14 cellular contexts compared by ENCODE assay signal in the genomic region with DNA sequence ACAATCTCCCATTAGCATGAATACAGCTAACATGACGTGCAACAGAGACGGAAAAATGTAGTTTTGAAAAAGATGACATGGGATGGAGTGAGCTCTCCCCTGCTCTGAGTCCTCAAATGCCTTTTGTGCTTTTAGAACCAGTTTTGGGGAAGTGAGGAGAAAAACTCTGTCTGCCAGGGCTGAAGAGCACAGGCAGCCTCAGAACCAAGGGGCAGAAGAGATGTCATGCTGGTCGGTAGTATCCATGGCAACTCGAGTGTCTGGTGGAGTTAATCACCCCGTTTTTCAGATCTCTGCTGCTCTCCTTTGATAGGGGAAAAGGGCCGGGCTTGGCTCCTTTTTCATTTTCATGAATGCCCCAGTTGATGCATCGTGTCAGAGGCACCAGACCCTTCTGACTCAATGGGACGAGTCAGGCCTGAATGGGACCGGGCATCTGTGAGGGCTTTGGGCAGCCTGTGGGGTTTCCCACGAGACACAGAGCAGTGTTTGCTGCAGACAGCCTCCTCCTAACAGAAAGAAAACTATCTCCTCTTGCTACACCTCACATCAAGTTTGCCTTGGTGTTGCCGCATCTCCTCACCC.
"Had no signal": no experiment of that assay in that cellular context is flagged by ENCODE, and none has a peak within 500 bp of the region (broad histone marks: within the 10 kb centered on the region; RNA-seq: fewer than 3 reads in every experiment).

No MANE protein-coding gene starts in this region.

- H3K27ac ChIP-seq: ovary had no signal

- H3K27me3 ChIP-seq: ovary had no signal

- H3K36me3 ChIP-seq: ovary had no signal

- H3K4me3 ChIP-seq: ovary had no signal

- DNase-seq: activated CD4-positive, alpha-beta T cell treated with anti-CD3 and anti-CD28 coated beads, Interleukin-2, amount 50 U/mL, for 4 hours; activated CD8-positive, alpha-beta memory T cell treated with anti-CD3 and anti-CD28 coated beads, Interleukin-2, amount 10 ng/mL, durations not matched to agents 7 days and 5 days; activated gamma-delta T cell treated with Interleukin-2 at 50 U/mL for 16 hours; activated naive CD8-positive, alpha-beta T cell treated with anti-CD3 and anti-CD28 coated beads for 36 hours; activated T-cell treated with anti-CD3 and anti-CD28 coated beads, Interleukin-2, amount 50 U/mL, for 72 hours; effector CD4-positive, alpha-beta T cell; left colon; mesenchymal stem cell; nephron progenitor cell; ovary; retina; SHP77; SW 1271 had no signal

- ATAC-seq: activated CD4-positive, CD25-positive, alpha-beta regulatory T cell treated with anti-CD3 and anti-CD28 coated beads, Interleukin-2, amount 50 U/mL, for 24 hours; activated CD8-positive, alpha-beta memory T cell treated with anti-CD3 and anti-CD28 coated beads, Interleukin-2, amount 10 ng/mL, durations not matched to agents 7 days and 5 days; activated T-cell treated with anti-CD3 and anti-CD28 coated beads, Interleukin-2, amount 50 U/mL, for 72 hours; left colon had no signal
